2 cellular contexts compared by ENCODE assay signal in genomic region chr7:112252691-112253090, GRCh38.
A peak's percentile ranks its signal among the peaks of the same experiment; 100 is the strongest.
TF ChIP-seq lines count a peak whose summit lies in the region.

No MANE protein-coding gene starts in this region.

TF ChIP-seq in GM23338, 12 proteins besides CTCF, POLR2A, EP300 and RAD21:
- TF ChIP-seq EZH2 (IDR thresholded peaks at IDR 0.05; ENCODE audit: low read depth, unreplicated experiment), result no peak
- peak; percentile 26; the same call in 1 of the 2 replicates for TF ChIP-seq NANOG (IDR thresholded peaks at IDR 0.05; ENCODE audit: borderline replicate concordance)
- no peak for TF ChIP-seq ZNF114 (CRISPR knock-in tag; IDR thresholded peaks at IDR 0.05)
- TF ChIP-seq STAT1 (IDR thresholded peaks at IDR 0.05; ENCODE audit: unreplicated experiment), result no peak
- no peak for TF ChIP-seq ZNF462 (CRISPR knock-in tag; IDR thresholded peaks at IDR 0.05)

TF ChIP-seq in H1, 55 proteins besides CTCF, POLR2A, EP300 and RAD21:
- TF ChIP-seq RNF2 (IDR thresholded peaks at IDR 0.05; ENCODE audit: borderline replicate concordance, low read depth, low read length, missing control alignments, poor library complexity, severe bottlenecking) (no peak), KDM5A (IDR thresholded peaks at IDR 0.05; ENCODE audit: low read length) (no peak), JUN (IDR thresholded peaks at IDR 0.05; ENCODE audit: low read depth, low read length) (no peak), RBBP5 (IDR thresholded peaks at IDR 0.05; ENCODE audit: borderline replicate concordance, low read depth, low read length) (no peak), BRCA1 (IDR thresholded peaks at IDR 0.05; ENCODE audit: low read depth, low read length) (no peak), TBP (IDR thresholded peaks at IDR 0.05; ENCODE audit: low read depth, low read length) (no peak), TAF1 (IDR thresholded peaks at IDR 0.05; ENCODE audit: low read depth, low read length) (no peak), CBX5 (IDR thresholded peaks at IDR 0.05; ENCODE audit: low read depth, low read length) (no peak), CBX8 (IDR thresholded peaks at IDR 0.05; ENCODE audit: borderline replicate concordance, low read depth, low read length) (no peak), MAX (IDR thresholded peaks at IDR 0.05) (no peak), SRF (IDR thresholded peaks at IDR 0.05; ENCODE audit: low read depth, low read length) (no peak)
